ENCODE assay signal across 1 cellular context in genomic region chr14:61609885-61610284, GRCh38.
TF ChIP-seq lines count a peak whose summit lies in the region.

No MANE protein-coding gene starts in this region.

TF ChIP-seq in GM23338, 12 proteins besides CTCF, POLR2A, EP300 and RAD21 (continued from another document):
- TF ChIP-seq REST (IDR thresholded peaks at IDR 0.05; ENCODE audit: unreplicated experiment) (no peak), ZNF114 (CRISPR knock-in tag; IDR thresholded peaks at IDR 0.05) (no peak)
